ENCODE assay signal across 2 cellular contexts in genomic region chr19:39203372-39204341, GRCh38.
TF ChIP-seq lines count a peak whose summit lies in the region.

A gene with protein sequence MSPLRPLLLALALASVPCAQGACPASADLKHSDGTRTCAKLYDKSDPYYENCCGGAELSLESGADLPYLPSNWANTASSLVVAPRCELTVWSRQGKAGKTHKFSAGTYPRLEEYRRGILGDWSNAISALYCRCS (minus strand): TSS chr19:39204263. CDS start chr19:39204254, 9 bp downstream.

TF ChIP-seq in HepG2, 621 proteins besides CTCF, POLR2A, EP300 and RAD21:
- TF ChIP-seq ZNF816 (CRISPR knock-in tag; IDR thresholded peaks at IDR 0.05; ENCODE audit: borderline replicate concordance) (no peak), HNRNPLL (IDR thresholded peaks at IDR 0.05; ENCODE audit: low read depth, low read length, poor library complexity, severe bottlenecking) (peak; percentile 42), RERE (CRISPR knock-in tag; IDR thresholded peaks at IDR 0.05; ENCODE audit: low read depth) (no peak)
- TF ChIP-seq, protein P1, sequence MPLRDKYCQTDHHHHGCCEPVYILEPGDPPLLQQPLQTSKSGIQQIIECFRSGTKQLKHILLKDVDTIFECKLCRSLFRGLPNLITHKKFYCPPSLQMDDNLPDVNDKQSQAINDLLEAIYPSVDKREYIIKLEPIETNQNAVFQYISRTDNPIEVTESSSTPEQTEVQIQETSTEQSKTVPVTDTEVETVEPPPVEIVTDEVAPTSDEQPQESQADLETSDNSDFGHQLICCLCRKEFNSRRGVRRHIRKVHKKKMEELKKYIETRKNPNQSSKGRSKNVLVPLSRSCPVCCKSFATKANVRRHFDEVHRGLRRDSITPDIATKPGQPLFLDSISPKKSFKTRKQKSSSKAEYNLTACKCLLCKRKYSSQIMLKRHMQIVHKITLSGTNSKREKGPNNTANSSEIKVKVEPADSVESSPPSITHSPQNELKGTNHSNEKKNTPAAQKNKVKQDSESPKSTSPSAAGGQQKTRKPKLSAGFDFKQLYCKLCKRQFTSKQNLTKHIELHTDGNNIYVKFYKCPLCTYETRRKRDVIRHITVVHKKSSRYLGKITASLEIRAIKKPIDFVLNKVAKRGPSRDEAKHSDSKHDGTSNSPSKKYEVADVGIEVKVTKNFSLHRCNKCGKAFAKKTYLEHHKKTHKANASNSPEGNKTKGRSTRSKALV (CRISPR knock-in tag; IDR thresholded peaks at IDR 0.05): peak; percentile 86

TF ChIP-seq in WTC11, 78 proteins besides CTCF, POLR2A, EP300 and RAD21:
- TF ChIP-seq, protein P2, sequence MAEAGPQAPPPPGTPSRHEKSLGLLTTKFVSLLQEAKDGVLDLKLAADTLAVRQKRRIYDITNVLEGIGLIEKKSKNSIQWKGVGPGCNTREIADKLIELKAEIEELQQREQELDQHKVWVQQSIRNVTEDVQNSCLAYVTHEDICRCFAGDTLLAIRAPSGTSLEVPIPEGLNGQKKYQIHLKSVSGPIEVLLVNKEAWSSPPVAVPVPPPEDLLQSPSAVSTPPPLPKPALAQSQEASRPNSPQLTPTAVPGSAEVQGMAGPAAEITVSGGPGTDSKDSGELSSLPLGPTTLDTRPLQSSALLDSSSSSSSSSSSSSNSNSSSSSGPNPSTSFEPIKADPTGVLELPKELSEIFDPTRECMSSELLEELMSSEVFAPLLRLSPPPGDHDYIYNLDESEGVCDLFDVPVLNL (CRISPR knock-in tag; IDR thresholded peaks at IDR 0.05; ENCODE audit: borderline replicate concordance, low read depth): no peak
- TF ChIP-seq ZNF138 (CRISPR knock-in tag; conservative IDR thresholded peaks at IDR 0.05) (no peak), ATF1 (CRISPR knock-in tag; IDR thresholded peaks at IDR 0.05) (no peak), PREB (CRISPR knock-in tag; IDR thresholded peaks at IDR 0.05; ENCODE audit: borderline replicate concordance) (no peak), MYBL2 (CRISPR knock-in tag; IDR thresholded peaks at IDR 0.05) (no peak), PRRX2 (CRISPR knock-in tag; IDR thresholded peaks at IDR 0.05) (no peak), NFATC4 (CRISPR knock-in tag; IDR thresholded peaks at IDR 0.05) (no peak), CDX4 (CRISPR knock-in tag; IDR thresholded peaks at IDR 0.05; ENCODE audit: borderline replicate concordance) (no peak)
- TF ChIP-seq, protein P3, sequence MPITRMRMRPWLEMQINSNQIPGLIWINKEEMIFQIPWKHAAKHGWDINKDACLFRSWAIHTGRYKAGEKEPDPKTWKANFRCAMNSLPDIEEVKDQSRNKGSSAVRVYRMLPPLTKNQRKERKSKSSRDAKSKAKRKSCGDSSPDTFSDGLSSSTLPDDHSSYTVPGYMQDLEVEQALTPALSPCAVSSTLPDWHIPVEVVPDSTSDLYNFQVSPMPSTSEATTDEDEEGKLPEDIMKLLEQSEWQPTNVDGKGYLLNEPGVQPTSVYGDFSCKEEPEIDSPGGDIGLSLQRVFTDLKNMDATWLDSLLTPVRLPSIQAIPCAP (CRISPR knock-in tag; IDR thresholded peaks at IDR 0.05): no peak
